In the genomic region with DNA sequence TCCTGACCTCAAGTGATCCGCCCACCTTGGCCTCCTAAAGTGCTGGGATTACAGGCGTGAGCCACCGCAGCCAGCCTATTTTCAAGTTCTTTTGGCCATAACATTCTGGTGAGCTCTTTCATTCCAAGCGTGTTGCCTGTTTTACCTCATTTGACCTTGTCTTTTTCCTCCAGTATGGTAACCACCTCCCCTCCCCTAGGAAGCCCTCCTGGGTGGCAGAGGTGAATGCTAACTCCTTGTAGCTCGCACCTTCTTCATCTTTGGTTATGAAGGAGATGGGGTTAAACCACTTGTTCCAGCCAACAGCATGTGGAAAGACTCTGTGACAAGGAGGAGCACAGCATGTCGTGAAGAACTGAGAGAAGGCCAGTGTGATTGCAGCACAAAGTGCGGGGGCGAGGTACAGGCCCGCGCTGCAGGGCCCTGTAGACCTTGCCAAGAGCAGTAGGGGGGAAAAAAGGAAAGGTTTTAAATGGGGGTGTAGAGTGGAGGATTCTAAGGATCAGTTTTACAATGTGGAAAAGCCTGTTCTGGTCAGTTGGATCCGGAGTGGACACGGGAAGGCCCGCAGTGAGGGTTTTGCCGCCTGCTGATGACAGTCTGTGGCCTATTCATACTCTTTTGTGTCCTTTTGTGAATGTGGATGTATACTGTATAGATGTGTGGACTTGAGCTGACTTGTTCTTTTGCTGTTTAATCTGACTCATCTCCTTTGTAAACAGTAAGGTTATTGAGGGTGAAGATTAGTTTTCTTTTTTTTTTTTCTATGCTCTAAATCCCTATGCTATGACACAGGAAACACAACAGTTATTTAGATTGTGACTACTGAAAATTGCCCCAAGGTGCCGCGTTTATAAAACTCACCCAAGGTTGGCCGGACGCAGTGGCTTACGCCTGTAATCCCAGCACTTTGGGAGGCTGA, we compare ENCODE assay signal across 1 cellular context.
TF ChIP-seq lines count a peak whose summit lies in the region.

No MANE protein-coding gene starts in this region.

TF ChIP-seq in HCT116, 20 proteins besides CTCF, POLR2A, EP300 and RAD21 (continued from another document):
- TF ChIP-seq TCF7L2 (IDR thresholded peaks at IDR 0.05; ENCODE audit: borderline replicate concordance, extremely low read depth, insufficient read depth, insufficient read length) (no peak), EGR1 (IDR thresholded peaks at IDR 0.05; ENCODE audit: low read depth) (peak; percentile 94), YY1 (IDR thresholded peaks at IDR 0.05; ENCODE audit: extremely low read depth, insufficient replicate concordance, low read depth, low read length) (peak; percentile 2), POLR2AphosphoS5 (IDR thresholded peaks at IDR 0.05; ENCODE audit: low read depth, low read length) (no peak), ZFX (IDR thresholded peaks at IDR 0.05) (0 out of 2 replicates have a peak, but pooled peaks have one; percentile 26), ZNF274 (IDR thresholded peaks at IDR 0.05; ENCODE audit: low read depth, low read length) (no peak), SIN3A (IDR thresholded peaks at IDR 0.05; ENCODE audit: low read depth) (peak; percentile 58; the same call in 1 of the 2 replicates), SRF (IDR thresholded peaks at IDR 0.05; ENCODE audit: low read depth) (peak; percentile 39; the same call in 1 of the 2 replicates), CBX3 (IDR thresholded peaks at IDR 0.05; ENCODE audit: low read depth) (0 out of 2 replicates have a peak, but pooled peaks have one; percentile 51), SP1 (IDR thresholded peaks at IDR 0.05; ENCODE audit: low read depth) (peak; percentile 71)
- TF ChIP-seq, protein P1, sequence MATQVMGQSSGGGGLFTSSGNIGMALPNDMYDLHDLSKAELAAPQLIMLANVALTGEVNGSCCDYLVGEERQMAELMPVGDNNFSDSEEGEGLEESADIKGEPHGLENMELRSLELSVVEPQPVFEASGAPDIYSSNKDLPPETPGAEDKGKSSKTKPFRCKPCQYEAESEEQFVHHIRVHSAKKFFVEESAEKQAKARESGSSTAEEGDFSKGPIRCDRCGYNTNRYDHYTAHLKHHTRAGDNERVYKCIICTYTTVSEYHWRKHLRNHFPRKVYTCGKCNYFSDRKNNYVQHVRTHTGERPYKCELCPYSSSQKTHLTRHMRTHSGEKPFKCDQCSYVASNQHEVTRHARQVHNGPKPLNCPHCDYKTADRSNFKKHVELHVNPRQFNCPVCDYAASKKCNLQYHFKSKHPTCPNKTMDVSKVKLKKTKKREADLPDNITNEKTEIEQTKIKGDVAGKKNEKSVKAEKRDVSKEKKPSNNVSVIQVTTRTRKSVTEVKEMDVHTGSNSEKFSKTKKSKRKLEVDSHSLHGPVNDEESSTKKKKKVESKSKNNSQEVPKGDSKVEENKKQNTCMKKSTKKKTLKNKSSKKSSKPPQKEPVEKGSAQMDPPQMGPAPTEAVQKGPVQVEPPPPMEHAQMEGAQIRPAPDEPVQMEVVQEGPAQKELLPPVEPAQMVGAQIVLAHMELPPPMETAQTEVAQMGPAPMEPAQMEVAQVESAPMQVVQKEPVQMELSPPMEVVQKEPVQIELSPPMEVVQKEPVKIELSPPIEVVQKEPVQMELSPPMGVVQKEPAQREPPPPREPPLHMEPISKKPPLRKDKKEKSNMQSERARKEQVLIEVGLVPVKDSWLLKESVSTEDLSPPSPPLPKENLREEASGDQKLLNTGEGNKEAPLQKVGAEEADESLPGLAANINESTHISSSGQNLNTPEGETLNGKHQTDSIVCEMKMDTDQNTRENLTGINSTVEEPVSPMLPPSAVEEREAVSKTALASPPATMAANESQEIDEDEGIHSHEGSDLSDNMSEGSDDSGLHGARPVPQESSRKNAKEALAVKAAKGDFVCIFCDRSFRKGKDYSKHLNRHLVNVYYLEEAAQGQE (IDR thresholded peaks at IDR 0.05; ENCODE audit: low read depth): no peak
- TF ChIP-seq, protein P2, sequence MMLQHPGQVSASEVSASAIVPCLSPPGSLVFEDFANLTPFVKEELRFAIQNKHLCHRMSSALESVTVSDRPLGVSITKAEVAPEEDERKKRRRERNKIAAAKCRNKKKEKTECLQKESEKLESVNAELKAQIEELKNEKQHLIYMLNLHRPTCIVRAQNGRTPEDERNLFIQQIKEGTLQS (IDR thresholded peaks at IDR 0.05): no peak
- TF ChIP-seq, protein P3, sequence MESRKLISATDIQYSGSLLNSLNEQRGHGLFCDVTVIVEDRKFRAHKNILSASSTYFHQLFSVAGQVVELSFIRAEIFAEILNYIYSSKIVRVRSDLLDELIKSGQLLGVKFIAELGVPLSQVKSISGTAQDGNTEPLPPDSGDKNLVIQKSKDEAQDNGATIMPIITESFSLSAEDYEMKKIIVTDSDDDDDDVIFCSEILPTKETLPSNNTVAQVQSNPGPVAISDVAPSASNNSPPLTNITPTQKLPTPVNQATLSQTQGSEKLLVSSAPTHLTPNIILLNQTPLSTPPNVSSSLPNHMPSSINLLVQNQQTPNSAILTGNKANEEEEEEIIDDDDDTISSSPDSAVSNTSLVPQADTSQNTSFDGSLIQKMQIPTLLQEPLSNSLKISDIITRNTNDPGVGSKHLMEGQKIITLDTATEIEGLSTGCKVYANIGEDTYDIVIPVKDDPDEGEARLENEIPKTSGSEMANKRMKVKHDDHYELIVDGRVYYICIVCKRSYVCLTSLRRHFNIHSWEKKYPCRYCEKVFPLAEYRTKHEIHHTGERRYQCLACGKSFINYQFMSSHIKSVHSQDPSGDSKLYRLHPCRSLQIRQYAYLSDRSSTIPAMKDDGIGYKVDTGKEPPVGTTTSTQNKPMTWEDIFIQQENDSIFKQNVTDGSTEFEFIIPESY (IDR thresholded peaks at IDR 0.05; ENCODE audit: extremely low read depth, insufficient replicate concordance, low read length): no peak
